19 cellular contexts compared by ENCODE assay signal in the genomic region with DNA sequence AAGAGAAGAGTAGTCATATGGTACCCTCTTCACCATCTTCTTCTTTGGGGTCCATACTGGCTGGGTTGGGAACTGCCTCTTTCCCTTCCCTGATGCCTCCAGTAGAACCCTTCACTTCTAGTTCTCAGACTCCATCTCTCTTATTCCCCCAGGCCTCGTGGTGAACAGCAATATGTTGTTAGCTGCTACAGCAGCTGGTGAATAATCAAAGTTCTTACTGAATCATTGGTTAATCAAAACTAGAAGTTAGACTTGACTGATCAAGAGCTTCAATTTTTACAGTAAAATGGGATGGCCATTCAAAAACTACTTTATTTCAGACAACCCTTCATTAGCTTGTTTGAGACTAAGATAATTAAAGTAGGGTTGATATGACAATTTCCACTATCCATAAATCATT.
"Had no signal": no experiment of that assay in that cellular context is flagged by ENCODE, and none has a peak within 500 bp of the region (broad histone marks: within the 10 kb centered on the region; RNA-seq: fewer than 3 reads in every experiment).

No MANE protein-coding gene starts in this region.

- H3K27ac ChIP-seq: right atrium auricular region, upper lobe of right lung had no signal

- H3K36me3 ChIP-seq: left lung, right atrium auricular region, upper lobe of right lung had no signal

- H3K27me3 ChIP-seq: left lung, right atrium auricular region, upper lobe of right lung had no signal

- H3K27ac Mint-ChIP-seq: activated B cell treated with CpG ODN at 0.5 μM for 24 hours; activated CD8-positive, alpha-beta T cell treated with anti-CD3 and anti-CD28 coated beads for 36 hours; endodermal cell; natural killer cell; T-helper 2 cell treated with Interferon-gamma antibody and Interleukin-4, amounts not matched to agents 5 μg/mL and 100 μg/mL, for 36 hours had no signal

- ATAC-seq: activated CD8-positive, alpha-beta T cell treated with anti-CD3 and anti-CD28 coated beads for 36 hours; activated T-cell treated with anti-CD3 and anti-CD28 coated beads, Interleukin-2, amount 50 U/mL, for 4 hours; natural killer cell; stimulated activated naive CD8-positive, alpha-beta T cell treated with anti-CD3 and anti-CD28 coated beads, Interleukin-15, Interleukin-2, amounts not matched to agents 100 U/mL and 50 U/mL, for 24 hours; upper lobe of right lung had no signal

- H3K9me3 Mint-ChIP-seq: activated B cell treated with CpG ODN at 0.5 μM for 24 hours; activated CD8-positive, alpha-beta T cell treated with anti-CD3 and anti-CD28 coated beads for 36 hours; activated T-cell treated with anti-CD3 and anti-CD28 coated beads, Interleukin-2, amount 50 U/mL, for 4 hours; endodermal cell; natural killer cell; T-helper 2 cell treated with Interferon-gamma antibody and Interleukin-4, amounts not matched to agents 5 μg/mL and 100 μg/mL, for 36 hours had no signal

- FAIRE-seq: keratinocyte had no signal

- H3K4me3 Mint-ChIP-seq: activated B cell treated with CpG ODN at 0.5 μM for 24 hours; activated CD8-positive, alpha-beta T cell treated with anti-CD3 and anti-CD28 coated beads for 36 hours; activated T-cell treated with anti-CD3 and anti-CD28 coated beads, Interleukin-2, amount 50 U/mL, for 4 hours; endodermal cell; natural killer cell; T-helper 2 cell treated with Interferon-gamma antibody and Interleukin-4, amounts not matched to agents 5 μg/mL and 100 μg/mL, for 36 hours had no signal

- H3K9me3 ChIP-seq: left lung, mucosa of descending colon, right atrium auricular region, upper lobe of right lung had no signal

- H3K4me3 ChIP-seq: left lung, mucosa of descending colon, right atrium auricular region, skin epidermis, upper lobe of right lung had no signal

- H3K27me3 Mint-ChIP-seq: activated CD8-positive, alpha-beta T cell treated with anti-CD3 and anti-CD28 coated beads for 36 hours had no signal

- DNase-seq: activated B cell treated with CpG ODN at 0.5 μM for 24 hours; activated CD4-positive, alpha-beta T cell treated with anti-CD3 and anti-CD28 coated beads for 48 hours; activated CD8-positive, alpha-beta T cell treated with anti-CD3 and anti-CD28 coated beads for 36 hours; activated effector memory CD4-positive, alpha-beta T cell treated with Interleukin-2 at 50 U/mL for 16 hours; activated naive CD4-positive, alpha-beta T cell treated with anti-CD3 and anti-CD28 coated beads, Interleukin-2, amount 50 U/mL, for 16 hours; activated T-cell treated with anti-CD3 and anti-CD28 coated beads, Interleukin-2, amount 50 U/mL, for 4 hours; amniotic stem cell; endodermal cell; hippocampal formation; left lung; mucosa of descending colon; natural killer cell; stimulated activated naive CD8-positive, alpha-beta T cell treated with anti-CD3 and anti-CD28 coated beads, Interleukin-15, Interleukin-2, amounts not matched to agents 100 U/mL and 50 U/mL, for 24 hours; SW 1271; upper lobe of right lung had no signal

- H3K36me3 Mint-ChIP-seq: natural killer cell had no signal

- H3K4me1 Mint-ChIP-seq: natural killer cell had no signal
